Comparison of ENCODE assay signal across 15 cellular contexts in the genomic region with DNA sequence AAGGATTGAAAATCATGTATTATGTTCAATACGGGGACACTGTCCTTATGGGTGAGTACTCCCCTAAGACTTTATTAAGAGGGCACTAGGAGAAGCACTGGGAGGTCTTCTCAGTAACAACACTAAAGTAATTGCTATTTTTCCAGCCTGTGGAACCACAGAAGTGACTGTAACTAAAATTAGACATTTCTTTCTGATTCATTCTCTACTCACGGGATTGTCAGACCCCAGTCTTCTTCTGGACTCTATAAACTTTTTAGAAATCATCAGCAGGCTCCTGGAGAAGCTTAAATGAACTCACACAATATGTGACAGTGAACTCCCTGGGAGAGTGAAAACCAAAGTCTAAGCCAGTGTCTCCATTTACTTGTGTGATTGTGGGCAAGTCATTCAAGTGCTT. TPM values are rescaled to one million over a fixed set of nuclear protein-coding genes. Genes with fewer than 3 reads are reported as not detected.
DNase-seq lines count a peak whose midpoint lies in the region; ATAC-seq, FAIRE-seq and TF ChIP-seq lines count a peak whose summit lies in the region.
"Had no signal": no experiment of that assay in that cellular context is flagged by ENCODE, and none has a peak within 500 bp of the region (broad histone marks: within the 10 kb centered on the region; RNA-seq: fewer than 3 reads in every experiment).

No MANE protein-coding gene starts in this region.

- BruUV-seq in GM12878 (replicated peaks; lab: Mats Ljungman, UMichigan): no TSS peak

- SMC1A ChIA-PET in GM12878 (lab: Charles Lee; ENCODE audit: uncharacterized antibody, unreplicated experiment): interaction anchor here (0.6 to 1.2 kb wide), 3 partner anchors 9 to 145 kb away, joined by 3 read pairs; no protein-coding TSS in a partner anchor

- no peak overlapping the region; the same call in 1 of the 2 replicates for H3K4me2 ChIP-seq in GM12878 (ENCODE audit: control insufficient read depth, insufficient read depth)
- H3K4me2 ChIP-seq: neural progenitor cell had no signal

- no peaks in the 10 kb centered on the region for H3K79me2 ChIP-seq in GM12878 (ENCODE audit: control insufficient read depth, insufficient read depth, low read length)

- TF ChIP-seq EP300 in GM12878 (IDR thresholded peaks at IDR 0.05; ENCODE audit: borderline replicate concordance in 1 of 2, control insufficient read depth in 1 of 2, low read depth in 2 of 2, low read length in 2 of 2): no peak

- RAD21 ChIA-PET in GM12878 (lab: Charles Lee; ENCODE audit: unreplicated experiment): interaction anchor here (1.0 kb wide), 1 partner anchor 15 kb away, joined by 5 read pairs; no protein-coding TSS in a partner anchor

- H3K27me3 ChIP-seq in GM12878 (replicated peaks in 1 of 2; ENCODE audit: control insufficient read depth in 2 of 2, insufficient read depth in 2 of 2, low read length in 1 of 2): no peaks in the 10 kb centered on the region
- H3K27me3 ChIP-seq: neural progenitor cell had no signal

- no peak overlapping the region for H3K4me3 ChIP-seq in GM12878
- H3K4me3 ChIP-seq: neural progenitor cell had no signal

- H3K27ac ChIP-seq in GM12878 (ENCODE audit: control insufficient read depth, insufficient read depth): no peak overlapping the region
- H3K27ac ChIP-seq: neural progenitor cell had no signal

- no peak overlapping the region for H2AFZ ChIP-seq in GM12878 (ENCODE audit: control insufficient read depth, low read depth, low read length)
- H2AFZ ChIP-seq: neural progenitor cell had no signal

- no peak for TF ChIP-seq RAD21 in GM12878 (IDR thresholded peaks at IDR 0.05; ENCODE audit: insufficient read depth, low read depth, low read length)

- peak; percentile 34 for DNase-seq in AG08395 (ENCODE audit: low spot score)
- no peak for DNase-seq in GM12878 (ENCODE audit: low read depth, low spot score)
- no peak for DNase-seq in NCI-H510A (lab: John Stamatoyannopoulos, UW)
- DNase-seq: activated CD4-positive, alpha-beta T cell treated with anti-CD3 and anti-CD28 coated beads for 4 hours; activated gamma-delta T cell; central memory CD4-positive, alpha-beta T cell; erythroblast; stimulated activated CD4-positive, alpha-beta T cell treated with anti-CD3 and anti-CD28 coated beads, Interleukin-12 subunit alpha, Interleukin-12 subunit beta, amount 100 ng/mL, for 4 hours had no signal

- no peak for TF ChIP-seq POLR2A in GM12878 (IDR thresholded peaks at IDR 0.05; ENCODE audit: low read depth, low read length)

- H4K20me1 ChIP-seq in GM12878 (ENCODE audit: control insufficient read depth, insufficient read depth): no peaks in the 10 kb centered on the region

- no peak for FAIRE-seq in GM12878 (lab: Jason Lieb, UNC)

- intact Hi-C loops in GM12878 (cut with micrococcal nuclease; ENCODE audit: unreplicated experiment): no loop called here

- ATAC-seq in GM19452 (IDR thresholded peaks at IDR 0.05; ENCODE audit: unreplicated experiment) (peak; percentile 16), HG03432 (IDR thresholded peaks at IDR 0.05; ENCODE audit: unreplicated experiment) (peak; percentile 7), GM12878 (peak; percentile 22), HG02623 (IDR thresholded peaks at IDR 0.05; ENCODE audit: unreplicated experiment) (no peak), HG02970 (IDR thresholded peaks at IDR 0.05; ENCODE audit: low FRiP score, unreplicated experiment) (no peak), HG03460 (IDR thresholded peaks at IDR 0.05; ENCODE audit: unreplicated experiment) (no peak)
- ATAC-seq: left lobe of liver had no signal

- H3K9me3 ChIP-seq in GM12878 (replicated peaks; ENCODE audit: control insufficient read depth, insufficient read depth, low read length): no peaks in the 10 kb centered on the region

- WGBS in GM12878 (ENCODE audit: insufficient coverage, insufficient replicate concordance, low lambda C conversion rate, missing lambda C conversion rate): 0% methylated on average over 2 of the region's 2 CpGs

- CTCF ChIA-PET in GM12878 (lab: Yijun Ruan, JAX): interaction anchor here (1.1 kb wide), 1 partner anchor 15 kb away, joined by 3 read pairs; a partner anchor contains a TSS

- no peak overlapping the region for H3K9ac ChIP-seq in GM12878 (ENCODE audit: control insufficient read depth, insufficient read depth, low read length)
- H3K9ac ChIP-seq: neural progenitor cell had no signal

- POLR2A ChIA-PET in GM12878 (lab: Charles Lee): no interaction called here

- no peak for TF ChIP-seq CTCF in GM12878 (IDR thresholded peaks at IDR 0.05 in 2 of 3, conservative IDR thresholded peaks at IDR 0.05 in 1 of 3; ENCODE audit: control insufficient read depth in 2 of 3, extremely low read depth in 1 of 3, insufficient read depth in 1 of 3, low read depth in 3 of 3, low read length in 3 of 3)

- H3K36me3 ChIP-seq in GM12878 (ENCODE audit: control insufficient read depth in 2 of 2, insufficient read depth in 2 of 2, low read length in 1 of 2): no peaks in the 10 kb centered on the region
- H3K36me3 ChIP-seq: neural progenitor cell had no signal

- in situ Hi-C loops in GM12878 (cut with MboI): no loop called here

- peaks cover 7% of the 10 kb centered on the region; the same call in 1 of the 2 replicates for H3K4me1 ChIP-seq in GM12878 (ENCODE audit: control insufficient read depth, insufficient read depth, low read length)
- H3K4me1 ChIP-seq: neural progenitor cell had no signal

TF ChIP-seq in GM12878, 131 proteins besides CTCF, POLR2A, EP300 and RAD21 (continues in another document):
- TF ChIP-seq SREBF1 (IDR thresholded peaks at IDR 0.05; ENCODE audit: low read length) (no peak), NFXL1 (IDR thresholded peaks at IDR 0.05; ENCODE audit: borderline replicate concordance) (no peak), SIX5 (IDR thresholded peaks at IDR 0.05; ENCODE audit: low read depth, low read length, severe bottlenecking) (no peak), YBX1 (IDR thresholded peaks at IDR 0.05) (no peak), RBBP5 (conservative IDR thresholded peaks at IDR 0.05) (no peak)
- TF ChIP-seq, protein P1, sequence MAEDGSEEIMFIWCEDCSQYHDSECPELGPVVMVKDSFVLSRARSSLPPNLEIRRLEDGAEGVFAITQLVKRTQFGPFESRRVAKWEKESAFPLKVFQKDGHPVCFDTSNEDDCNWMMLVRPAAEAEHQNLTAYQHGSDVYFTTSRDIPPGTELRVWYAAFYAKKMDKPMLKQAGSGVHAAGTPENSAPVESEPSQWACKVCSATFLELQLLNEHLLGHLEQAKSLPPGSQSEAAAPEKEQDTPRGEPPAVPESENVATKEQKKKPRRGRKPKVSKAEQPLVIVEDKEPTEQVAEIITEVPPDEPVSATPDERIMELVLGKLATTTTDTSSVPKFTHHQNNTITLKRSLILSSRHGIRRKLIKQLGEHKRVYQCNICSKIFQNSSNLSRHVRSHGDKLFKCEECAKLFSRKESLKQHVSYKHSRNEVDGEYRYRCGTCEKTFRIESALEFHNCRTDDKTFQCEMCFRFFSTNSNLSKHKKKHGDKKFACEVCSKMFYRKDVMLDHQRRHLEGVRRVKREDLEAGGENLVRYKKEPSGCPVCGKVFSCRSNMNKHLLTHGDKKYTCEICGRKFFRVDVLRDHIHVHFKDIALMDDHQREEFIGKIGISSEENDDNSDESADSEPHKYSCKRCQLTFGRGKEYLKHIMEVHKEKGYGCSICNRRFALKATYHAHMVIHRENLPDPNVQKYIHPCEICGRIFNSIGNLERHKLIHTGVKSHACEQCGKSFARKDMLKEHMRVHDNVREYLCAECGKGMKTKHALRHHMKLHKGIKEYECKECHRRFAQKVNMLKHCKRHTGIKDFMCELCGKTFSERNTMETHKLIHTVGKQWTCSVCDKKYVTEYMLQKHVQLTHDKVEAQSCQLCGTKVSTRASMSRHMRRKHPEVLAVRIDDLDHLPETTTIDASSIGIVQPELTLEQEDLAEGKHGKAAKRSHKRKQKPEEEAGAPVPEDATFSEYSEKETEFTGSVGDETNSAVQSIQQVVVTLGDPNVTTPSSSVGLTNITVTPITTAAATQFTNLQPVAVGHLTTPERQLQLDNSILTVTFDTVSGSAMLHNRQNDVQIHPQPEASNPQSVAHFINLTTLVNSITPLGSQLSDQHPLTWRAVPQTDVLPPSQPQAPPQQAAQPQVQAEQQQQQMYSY (CRISPR knock-in tag; IDR thresholded peaks at IDR 0.05): no peak
- TF ChIP-seq, protein P2, sequence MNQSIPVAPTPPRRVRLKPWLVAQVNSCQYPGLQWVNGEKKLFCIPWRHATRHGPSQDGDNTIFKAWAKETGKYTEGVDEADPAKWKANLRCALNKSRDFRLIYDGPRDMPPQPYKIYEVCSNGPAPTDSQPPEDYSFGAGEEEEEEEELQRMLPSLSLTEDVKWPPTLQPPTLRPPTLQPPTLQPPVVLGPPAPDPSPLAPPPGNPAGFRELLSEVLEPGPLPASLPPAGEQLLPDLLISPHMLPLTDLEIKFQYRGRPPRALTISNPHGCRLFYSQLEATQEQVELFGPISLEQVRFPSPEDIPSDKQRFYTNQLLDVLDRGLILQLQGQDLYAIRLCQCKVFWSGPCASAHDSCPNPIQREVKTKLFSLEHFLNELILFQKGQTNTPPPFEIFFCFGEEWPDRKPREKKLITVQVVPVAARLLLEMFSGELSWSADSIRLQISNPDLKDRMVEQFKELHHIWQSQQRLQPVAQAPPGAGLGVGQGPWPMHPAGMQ (IDR thresholded peaks at IDR 0.05; ENCODE audit: borderline replicate concordance): no peak

RNA-seq across cellular contexts. Expression of a gene that starts 14.5 kb away (rescaled TPM):
- 0.19 and 0.24 TPM in 2 replicates for total RNA-seq in GM12878 (2013; cell fraction: nucleolus; rRNA removed)
- 0.17 and 0.49 TPM in 2 replicates for total RNA-seq in GM12878 (2014; rRNA removed)
- total RNA-seq in GM12878 (2014; rRNA removed; fragmentation: Illumina TruSeq; extraction: Trizol): 0.36 and 0.41 TPM in 2 replicates
- 0.13 and 0.23 TPM in 2 replicates for total RNA-seq in GM12878 (2021)
- not detected for polyA plus RNA-seq in GM12878 (2011; ENCODE audit: low read depth)
- 0.50 and 0.59 TPM in 2 replicates for polyA plus RNA-seq in GM12878 (2011; rRNA removed)
- polyA plus RNA-seq in GM12878 (2011; cell fraction: cytosol; rRNA removed): 0.21 and 0.33 TPM in 2 replicates
- 0.22 and 0.50 TPM in 2 replicates for polyA plus RNA-seq in GM12878 (2011; cell fraction: nucleus; rRNA removed)
- polyA plus RNA-seq in GM12878 (2012): 0.03 TPM in 1 of 2 replicates, not detected in the other
- 0.29 and 0.32 TPM in 2 replicates for polyA plus RNA-seq in GM12878 (2014; fragmentation: Illumina TruSeq; extraction: Trizol)
- polyA plus RNA-seq in GM12878 (2014; fragmentation: Nextera tagmentation; extraction: Ambion mirVana): under 1 TPM; 0.03 to 0.07 TPM
- polyA plus RNA-seq in GM12878 (2014; rRNA removed): 0.15 and 0.20 TPM in 2 replicates
- under 1 TPM; 0.09 to 0.14 TPM for polyA plus RNA-seq in GM12878 (2016; fragmentation: Nextera tagmentation; extraction: Ambion mirVana)
- polyA minus RNA-seq in GM12878 (2011; rRNA and poly(A)+ RNA removed): 1.1 and 1.8 TPM in 2 replicates
- 0.27 and 1.1 TPM in 2 replicates for polyA minus RNA-seq in GM12878 (2011; cell fraction: cytosol; rRNA and poly(A)+ RNA removed)
- polyA minus RNA-seq in GM12878 (2011; cell fraction: nucleus; rRNA and poly(A)+ RNA removed): 0.73 and 2.2 TPM in 2 replicates

Comparison
In these comparisons a context has a peak if more than half of its experiments do, and no peak if none do; other contexts are left out.
1. ATAC-seq: peak in GM19452 (single experiment), HG03432 (single experiment) and GM12878 (single experiment); none in HG02623 (single experiment), HG02970 (single experiment) and HG03460 (single experiment).